14 cellular contexts compared by ENCODE assay signal in genomic region chr13:33185853-33186252, GRCh38.
DNase-seq lines count a peak whose midpoint lies in the region; FAIRE-seq and TF ChIP-seq lines count a peak whose summit lies in the region.
"Had no signal": no experiment of that assay in that cellular context is flagged by ENCODE, and none has a peak within 500 bp of the region (broad histone marks: within the 10 kb centered on the region; RNA-seq: fewer than 3 reads in every experiment).

No MANE protein-coding gene starts in this region.

- peak overlapping the region; percentile 88 for H2BK12ac ChIP-seq in H1 (ENCODE audit: low read depth, low read length)

- no peak overlapping the region for H3K14ac ChIP-seq in H1 (ENCODE audit: insufficient read length)

- TF ChIP-seq POLR2A in H1 (IDR thresholded peaks at IDR 0.05; ENCODE audit: control extremely low read depth in 1 of 2, low read depth in 2 of 2, low read length in 2 of 2): no peak
- TF ChIP-seq POLR2A in spleen (IDR thresholded peaks at IDR 0.05): no peak

- no peaks in the 10 kb centered on the region for H3K79me2 ChIP-seq in H1 (ENCODE audit: control insufficient read depth in 1 of 2, insufficient read depth in 2 of 2, low read length in 2 of 2)

- no peak overlapping the region for H2AFZ ChIP-seq in H1 (ENCODE audit: low read length)

- no peaks in the 10 kb centered on the region for H3K9me3 ChIP-seq in SJSA1 (replicated peaks)
- H3K9me3 ChIP-seq in H1 (ENCODE audit: insufficient read depth in 2 of 2, low read depth in 1 of 2, low read length in 1 of 2): no peaks in the 10 kb centered on the region
- no peaks in the 10 kb centered on the region for H3K9me3 ChIP-seq in mesodermal cell (ENCODE audit: control insufficient read depth, low read length)
- no peaks in the 10 kb centered on the region for H3K9me3 ChIP-seq in spleen

- H3K23ac ChIP-seq in H1 (ENCODE audit: insufficient read length): no peak overlapping the region

- WGBS in H1 (ENCODE audit: extremely low coverage in 1 of 2, insufficient coverage in 1 of 2, insufficient read length in 1 of 2, insufficient replicate concordance in 2 of 2, low coverage in 1 of 2, low lambda C conversion rate in 2 of 2, missing lambda C conversion rate in 1 of 2), 2 experiments: 79% methylated on average over 6 of the region's 6 CpGs; no CpG with 5 or more reads in 1 of the 2 experiments
- WGBS in mesodermal cell (ENCODE audit: insufficient coverage in 2 of 2), 2 experiments: 76 to 83% methylated on average over 2 to 4 of the region's 6 CpGs
- WGBS in spleen, 5 donors: 71 to 87% (median 83%) methylated on average over 6 of the region's 6 CpGs

- H3K18ac ChIP-seq in H1 (ENCODE audit: extremely low read depth, low read length): no peak overlapping the region

- 0 out of 2 replicates have a peak overlapping the region, but pooled peaks have one; percentile 66 for H2AK5ac ChIP-seq in H1 (ENCODE audit: low read depth, low read length)

- TF ChIP-seq CTCF in H1 (IDR thresholded peaks at IDR 0.05; ENCODE audit: control extremely low read depth in 1 of 3, insufficient read depth in 1 of 3, low read depth in 1 of 3, low read length in 3 of 3) (no peak), spleen (IDR thresholded peaks at IDR 0.05 in 8 of 11, conservative IDR thresholded peaks at IDR 0.05 in 3 of 11) (no peak)

- FAIRE-seq in H1 (lab: Jason Lieb, UNC): no peak
- FAIRE-seq: HTR-8/SVneo had no signal

- H4K5ac ChIP-seq in H1 (ENCODE audit: insufficient read length, low read depth, low read length): peak overlapping the region; percentile 30

- peaks cover 0 to 2% of the 10 kb centered on the region in 2 experiments for H4K20me1 ChIP-seq in H1 (replicated peaks in 1 of 2; ENCODE audit: control insufficient read depth in 1 of 2, insufficient read depth in 2 of 2, low read length in 2 of 2)

- no peak overlapping the region for H2BK5ac ChIP-seq in H1 (ENCODE audit: low read depth, low read length)

- peak overlapping the region; percentile 64 for H3K27ac ChIP-seq in SJSA1
- no peak overlapping the region for H3K27ac ChIP-seq in H1 (ENCODE audit: low read depth, low read length)
- H3K27ac ChIP-seq in mesodermal cell (ENCODE audit: low read depth, low read length, severe bottlenecking): peak overlapping the region; percentile 85
- peak overlapping the region in 5 of 8 donors; percentile 28 to 50 (median 34) for H3K27ac ChIP-seq in spleen
- H3K27ac ChIP-seq: epithelial cell of prostate had no signal

- no peaks in the 10 kb centered on the region for H3K79me1 ChIP-seq in H1 (ENCODE audit: low read depth, low read length)

- H2BK20ac ChIP-seq in H1 (ENCODE audit: low read length): no peak overlapping the region

- H2BK120ac ChIP-seq in H1 (replicated peaks; ENCODE audit: low read depth, low read length): peak overlapping the region; percentile 18

- DNase-seq in SJSA1 (ENCODE audit: low read depth in 1 of 2, low spot score in 2 of 2) (peak in 1 of 2 experiments; percentile 41), H1 (ENCODE audit: low read depth in 1 of 2, low spot score in 2 of 2) (no peak), spleen (no peak), NCI-H187 treated with DMSO at 0.1 percent for 48 hours (lab: John Stamatoyannopoulos, UW) (no peak), H4 (ENCODE audit: low spot score) (no peak)
- no peak for DNase-seq in stimulated activated CD4-positive, alpha-beta T cell treated with anti-CD3 and anti-CD28 coated beads, Interleukin-12 subunit alpha, Interleukin-12 subunit beta, amount 100 ng/mL, for 4 hours
- no peak for DNase-seq in activated CD4-positive, alpha-beta T cell treated with anti-CD3 and anti-CD28 coated beads for 48 hours
- DNase-seq: activated naive CD4-positive, alpha-beta T cell; C1 segment of cervical spinal cord; central memory CD4-positive, alpha-beta T cell; SIG-M5 had no signal

- H4K8ac ChIP-seq in H1 (ENCODE audit: extremely low read depth, insufficient read depth, low read length): no peak overlapping the region

- H3K4ac ChIP-seq in H1 (replicated peaks; ENCODE audit: insufficient read length, low read depth, low read length): no peak overlapping the region

- H3K27me3 ChIP-seq in SJSA1 (replicated peaks) (no peaks in the 10 kb centered on the region), H1 (replicated peaks in 1 of 4; ENCODE audit: control insufficient read depth in 3 of 4, extremely low read depth in 1 of 4, insufficient read depth in 3 of 4, low read length in 3 of 4) (peaks cover 1 to 17% (median 5%) of the 10 kb centered on the region in 4 experiments; a peak in 6 of 7 replicates), spleen (replicated peaks in 1 of 7) (no peaks in the 10 kb centered on the region)

- CTCF ChIA-PET in H1 (lab: Charles Lee; ENCODE audit: partially characterized antibody): interaction anchor here (1.1 kb wide), 1 partner anchor 42 kb away, joined by 3 read pairs; no protein-coding TSS in a partner anchor

- H3K23me2 ChIP-seq in H1 (ENCODE audit: low read depth, low read length): no peaks in the 10 kb centered on the region

- H3K4me3 ChIP-seq in SJSA1 (no peak overlapping the region), H1 (ENCODE audit: extremely low read depth in 1 of 4, insufficient read depth in 2 of 4, low read depth in 3 of 4, low read length in 4 of 4) (no peak overlapping the region), mesodermal cell (ENCODE audit: extremely low read depth, insufficient read depth, low read length, poor library complexity, severe bottlenecking) (no peak overlapping the region), spleen (no peak overlapping the region)

- TF ChIP-seq EP300 in H1 (IDR thresholded peaks at IDR 0.05; ENCODE audit: borderline replicate concordance in 1 of 2, low read depth in 2 of 2, low read length in 2 of 2): no peak

- H2BK15ac ChIP-seq in H1 (ENCODE audit: low read length): no peak overlapping the region

- no peak overlapping the region for H4K91ac ChIP-seq in H1 (replicated peaks; ENCODE audit: insufficient read length, low read length)

- H3K56ac ChIP-seq in H1 (replicated peaks; ENCODE audit: insufficient read length, low read depth, low read length): no peak overlapping the region

- POLR2A ChIA-PET in H1 (lab: Charles Lee; ENCODE audit: partially characterized antibody): no interaction called here

- TF ChIP-seq RAD21 in H1 (IDR thresholded peaks at IDR 0.05 in 1 of 2, conservative IDR thresholded peaks at IDR 0.05 in 1 of 2; ENCODE audit: low read depth in 2 of 2, low read length in 2 of 2): no peak

- intact Hi-C loops in spleen (cut with DNase I; ENCODE audit: low total_unique reads): no loop called here

- peaks cover 71% of the 10 kb centered on the region for H3K4me1 ChIP-seq in SJSA1 (replicated peaks)
- no peaks in the 10 kb centered on the region; a peak in 2 of 7 replicates for H3K4me1 ChIP-seq in H1 (replicated peaks in 1 of 4; ENCODE audit: control insufficient read depth in 3 of 4, insufficient read depth in 4 of 4, low read length in 3 of 4)
- H3K4me1 ChIP-seq in mesodermal cell (ENCODE audit: control insufficient read depth, insufficient read depth, low read length, poor library complexity, severe bottlenecking): peaks cover 20% of the 10 kb centered on the region
- peaks cover 0 to 38% (median 9%) of the 10 kb centered on the region in 6 donors for H3K4me1 ChIP-seq in spleen

- H3K9ac ChIP-seq in H1 (replicated peaks in 1 of 4; ENCODE audit: extremely low read depth in 1 of 4, low read depth in 3 of 4, low read length in 3 of 4): no peak overlapping the region

- H3K36me3 ChIP-seq in SJSA1: no peaks in the 10 kb centered on the region
- H3K36me3 ChIP-seq in H1 (ENCODE audit: control insufficient read depth in 2 of 4, insufficient read depth in 4 of 4, low read length in 3 of 4): no peaks in the 10 kb centered on the region
- no peaks in the 10 kb centered on the region for H3K36me3 ChIP-seq in mesodermal cell (ENCODE audit: control insufficient read depth, insufficient read depth, low read length)
- H3K36me3 ChIP-seq in spleen: no peaks in the 10 kb centered on the region

- peak overlapping the region in 1 of 2 experiments; percentile 28; a peak in 1 of 4 replicates for H3K4me2 ChIP-seq in H1 (ENCODE audit: insufficient read depth in 1 of 2, low read depth in 2 of 2, low read length in 2 of 2)

TF ChIP-seq in H1, 55 proteins besides CTCF, POLR2A, EP300 and RAD21:
- TF ChIP-seq SAP30 (IDR thresholded peaks at IDR 0.05; ENCODE audit: insufficient read depth, insufficient replicate concordance, low read length) (no peak), FOSL1 (IDR thresholded peaks at IDR 0.05; ENCODE audit: insufficient read depth, low read depth, low read length) (no peak), RBBP5 (IDR thresholded peaks at IDR 0.05; ENCODE audit: borderline replicate concordance, low read depth, low read length) (no peak), SIRT6 (IDR thresholded peaks at IDR 0.05; ENCODE audit: low read length) (no peak), HDAC6 (IDR thresholded peaks at IDR 0.05; ENCODE audit: low read depth, low read length) (no peak), CTBP2 (IDR thresholded peaks at IDR 0.05; ENCODE audit: borderline replicate concordance, insufficient read depth, insufficient read length, low read length) (no peak), KDM1A (IDR thresholded peaks at IDR 0.05; ENCODE audit: borderline replicate concordance, low read length) (no peak), TCF12 (IDR thresholded peaks at IDR 0.05; ENCODE audit: low read depth, low read length) (no peak)
- TF ChIP-seq, protein P1, sequence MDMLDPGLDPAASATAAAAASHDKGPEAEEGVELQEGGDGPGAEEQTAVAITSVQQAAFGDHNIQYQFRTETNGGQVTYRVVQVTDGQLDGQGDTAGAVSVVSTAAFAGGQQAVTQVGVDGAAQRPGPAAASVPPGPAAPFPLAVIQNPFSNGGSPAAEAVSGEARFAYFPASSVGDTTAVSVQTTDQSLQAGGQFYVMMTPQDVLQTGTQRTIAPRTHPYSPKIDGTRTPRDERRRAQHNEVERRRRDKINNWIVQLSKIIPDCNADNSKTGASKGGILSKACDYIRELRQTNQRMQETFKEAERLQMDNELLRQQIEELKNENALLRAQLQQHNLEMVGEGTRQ (IDR thresholded peaks at IDR 0.05; ENCODE audit: low read length): no peak
TF ChIP-seq in H1: peak in this region for 0.
